Comparison of ENCODE assay signal across 11 cellular contexts in the genomic region with DNA sequence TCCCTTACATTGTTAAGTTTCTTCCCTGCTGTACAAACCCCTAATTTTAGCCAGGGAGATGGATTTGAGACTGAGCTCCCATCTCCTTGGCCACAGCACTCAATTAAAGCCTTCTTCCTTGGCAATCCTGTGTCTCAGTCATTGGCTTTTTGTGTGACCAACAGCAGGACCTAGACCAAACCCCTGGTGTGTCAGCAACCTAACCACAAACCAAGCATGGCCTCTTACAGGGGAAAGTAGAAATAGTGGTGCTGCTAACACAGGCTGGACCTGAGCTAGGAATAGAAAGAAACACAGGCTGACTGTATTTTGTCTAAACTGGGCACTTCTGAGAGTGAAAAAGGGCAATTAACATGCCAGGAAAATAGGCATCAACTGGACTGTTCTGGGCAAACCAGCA. TPM values are rescaled to one million over a fixed set of nuclear protein-coding genes. Genes with fewer than 3 reads are reported as not detected.
DNase-seq lines count a peak whose midpoint lies in the region; ATAC-seq and TF ChIP-seq lines count a peak whose summit lies in the region.
"Had no signal": no experiment of that assay in that cellular context is flagged by ENCODE, and none has a peak within 500 bp of the region (broad histone marks: within the 10 kb centered on the region; RNA-seq: fewer than 3 reads in every experiment).

No MANE protein-coding gene starts in this region.

- H3K9me3 ChIP-seq in neural progenitor cell (ENCODE audit: low read depth): no peaks in the 10 kb centered on the region
- no peaks in the 10 kb centered on the region for H3K9me3 ChIP-seq in HAP-1

- ATAC-seq in GM18498 (IDR thresholded peaks at IDR 0.05; ENCODE audit: unreplicated experiment) (peak; percentile 60), HG02885 (IDR thresholded peaks at IDR 0.05; ENCODE audit: poor library complexity, unreplicated experiment) (peak; percentile 50), GM18505 (IDR thresholded peaks at IDR 0.05; ENCODE audit: unreplicated experiment) (no peak), GM21423 (IDR thresholded peaks at IDR 0.05; ENCODE audit: unreplicated experiment) (no peak)
- peak; percentile 39 for ATAC-seq in activated CD8-positive, alpha-beta T cell treated with anti-CD3 and anti-CD28 coated beads for 36 hours
- ATAC-seq: activated T-cell treated with anti-CD3 and anti-CD28 coated beads, Interleukin-2, amount 50 U/mL, for 4 hours; foreskin keratinocyte had no signal

- no peak overlapping the region for H3K9ac ChIP-seq in neural progenitor cell

- TF ChIP-seq CTCF in activated CD8-positive, alpha-beta T cell treated with anti-CD3 and anti-CD28 coated beads for 36 hours (IDR thresholded peaks at IDR 0.05): no peak
- TF ChIP-seq CTCF in neural progenitor cell (IDR thresholded peaks at IDR 0.05): no peak

- no peak overlapping the region for H3K4me2 ChIP-seq in neural progenitor cell

- H4K20me1 ChIP-seq in neural progenitor cell (ENCODE audit: low read depth): no peaks in the 10 kb centered on the region

- in situ Hi-C loops in HAP-1 (cut with MboI; ENCODE audit: low sequenced_read_pairs): no loop called here

- TF ChIP-seq POLR2A in GM18505 (IDR thresholded peaks at IDR 0.05; ENCODE audit: borderline replicate concordance, extremely low read depth, insufficient read depth, insufficient read length): no peak

- no peak overlapping the region for H3K27ac Mint-ChIP-seq in activated CD8-positive, alpha-beta T cell treated with anti-CD3 and anti-CD28 coated beads for 36 hours
- peak overlapping the region; percentile 69 for H3K27ac Mint-ChIP-seq in neural progenitor cell
- no peak overlapping the region for H3K27ac Mint-ChIP-seq in activated naive CD4-positive, alpha-beta T cell treated with anti-CD3 and anti-CD28 coated beads for 36 hours

- H3K36me3 ChIP-seq in neural progenitor cell (no peaks in the 10 kb centered on the region), HAP-1 (replicated peaks) (no peaks in the 10 kb centered on the region; the same call in 1 of the 2 replicates)

- peaks cover 17% of the 10 kb centered on the region for H3K4me1 Mint-ChIP-seq in activated CD8-positive, alpha-beta T cell treated with anti-CD3 and anti-CD28 coated beads for 36 hours (ENCODE audit: low read depth)
- H3K4me1 Mint-ChIP-seq in neural progenitor cell: peaks cover 26% of the 10 kb centered on the region
- H3K4me1 Mint-ChIP-seq in activated naive CD4-positive, alpha-beta T cell treated with anti-CD3 and anti-CD28 coated beads for 36 hours (ENCODE audit: low read depth): peaks cover 13% of the 10 kb centered on the region

- peaks cover 9% of the 10 kb centered on the region for H3F3A ChIP-seq in neural progenitor cell (ENCODE audit: low read depth)

- no peaks in the 10 kb centered on the region for H3K79me2 ChIP-seq in neural progenitor cell (ENCODE audit: low read depth)

- CTCF ChIA-PET in activated CD8-positive, alpha-beta T cell treated with anti-CD3 and anti-CD28 coated beads for 36 hours (lab: Charles Lee): interaction anchor here (0.8 to 1.2 kb wide), 3 partner anchors 18 to 142 kb away, joined by 3 to 4 read pairs (median 3); no protein-coding TSS in a partner anchor
- CTCF ChIA-PET in activated naive CD4-positive, alpha-beta T cell treated with anti-CD3 and anti-CD28 coated beads for 36 hours (lab: Charles Lee): interaction anchor here (0.6 kb wide), 1 partner anchor 19 kb away, joined by 3 read pairs; no protein-coding TSS in a partner anchor

- peaks cover 10% of the 10 kb centered on the region for H3K27me3 Mint-ChIP-seq in activated CD8-positive, alpha-beta T cell treated with anti-CD3 and anti-CD28 coated beads for 36 hours
- H3K27me3 Mint-ChIP-seq in neural progenitor cell (ENCODE audit: insufficient read depth, low read depth): peaks cover 8% of the 10 kb centered on the region
- peaks cover 2% of the 10 kb centered on the region for H3K27me3 Mint-ChIP-seq in activated naive CD4-positive, alpha-beta T cell treated with anti-CD3 and anti-CD28 coated beads for 36 hours (ENCODE audit: low read depth)

- H2AFZ ChIP-seq in neural progenitor cell (replicated peaks): no peak overlapping the region

- intact Hi-C loops in activated CD8-positive, alpha-beta T cell treated with anti-CD3 and anti-CD28 coated beads for 36 hours (cut with micrococcal nuclease): no loop called here
- intact Hi-C loops in activated naive CD4-positive, alpha-beta T cell treated with anti-CD3 and anti-CD28 coated beads for 36 hours (cut with micrococcal nuclease): no loop called here

- peaks cover 7% of the 10 kb centered on the region for H3K9me3 Mint-ChIP-seq in activated CD8-positive, alpha-beta T cell treated with anti-CD3 and anti-CD28 coated beads for 36 hours
- peaks cover under 1% of the 10 kb centered on the region for H3K9me3 Mint-ChIP-seq in neural progenitor cell
- H3K9me3 Mint-ChIP-seq in activated naive CD4-positive, alpha-beta T cell treated with anti-CD3 and anti-CD28 coated beads for 36 hours: no peaks in the 10 kb centered on the region
- H3K9me3 Mint-ChIP-seq: activated T-cell treated with anti-CD3 and anti-CD28 coated beads, Interleukin-2, amount 50 U/mL, for 4 hours had no signal

- no peaks in the 10 kb centered on the region for H3K4me1 ChIP-seq in neural progenitor cell
- peaks cover 5% of the 10 kb centered on the region; the same call in 1 of the 2 replicates for H3K4me1 ChIP-seq in HAP-1

- H3K36me3 Mint-ChIP-seq in activated CD8-positive, alpha-beta T cell treated with anti-CD3 and anti-CD28 coated beads for 36 hours (ENCODE audit: low read depth): peaks cover 4% of the 10 kb centered on the region
- peaks cover 2% of the 10 kb centered on the region for H3K36me3 Mint-ChIP-seq in neural progenitor cell
- H3K36me3 Mint-ChIP-seq in activated naive CD4-positive, alpha-beta T cell treated with anti-CD3 and anti-CD28 coated beads for 36 hours (ENCODE audit: low read depth): no peaks in the 10 kb centered on the region

- H3K27me3 ChIP-seq in neural progenitor cell (no peaks in the 10 kb centered on the region), HAP-1 (ENCODE audit: low read depth) (no peaks in the 10 kb centered on the region)
- H3K27me3 ChIP-seq: foreskin keratinocyte had no signal

- POLR2A ChIA-PET in activated CD8-positive, alpha-beta T cell treated with anti-CD3 and anti-CD28 coated beads for 36 hours (lab: Charles Lee): interaction anchor here (1.2 to 1.6 kb wide), 2 partner anchors 28 to 154 kb away, joined by 4 read pairs; no protein-coding TSS in a partner anchor

- no peak overlapping the region for H3K4me3 Mint-ChIP-seq in activated CD8-positive, alpha-beta T cell treated with anti-CD3 and anti-CD28 coated beads for 36 hours
- H3K4me3 Mint-ChIP-seq in neural progenitor cell: no peak overlapping the region
- no peak overlapping the region for H3K4me3 Mint-ChIP-seq in activated naive CD4-positive, alpha-beta T cell treated with anti-CD3 and anti-CD28 coated beads for 36 hours
- H3K4me3 Mint-ChIP-seq: activated T-cell treated with anti-CD3 and anti-CD28 coated beads, Interleukin-2, amount 50 U/mL, for 4 hours had no signal

- no peak overlapping the region for H3K4me3 ChIP-seq in neural progenitor cell
- H3K4me3 ChIP-seq in HAP-1: no peak overlapping the region

- H3K27ac ChIP-seq in neural progenitor cell: no peak overlapping the region
- H3K27ac ChIP-seq: foreskin keratinocyte had no signal

- peak; percentile 29 for DNase-seq in activated CD8-positive, alpha-beta T cell treated with anti-CD3 and anti-CD28 coated beads for 36 hours
- DNase-seq in neural progenitor cell (ENCODE audit: low spot score): no peak
- no peak for DNase-seq in activated naive CD4-positive, alpha-beta T cell treated with anti-CD3 and anti-CD28 coated beads for 36 hours
- DNase-seq in HAP-1 (ENCODE audit: low spot score in 2 of 2): no peak
- DNase-seq: activated T-cell treated with anti-CD3 and anti-CD28 coated beads, Interleukin-2, amount 50 U/mL, for 4 hours; foreskin keratinocyte; NCI-H82 had no signal

RNA-seq across cellular contexts. Expression of a gene that starts 37.9 kb away (rescaled TPM):
- total RNA-seq in activated CD8-positive, alpha-beta T cell treated with anti-CD3 and anti-CD28 coated beads for 36 hours: 10 to 100 TPM; 25.7 to 26.6 TPM
- total RNA-seq in neural progenitor cell (ENCODE audit: low replicate concordance): 15.8 and 38.6 TPM in 2 replicates
- 10 to 100 TPM; 17.5 to 18.0 TPM for total RNA-seq in activated naive CD4-positive, alpha-beta T cell treated with anti-CD3 and anti-CD28 coated beads for 36 hours

Comparison
In these comparisons a context has a peak if more than half of its experiments do, and no peak if none do; other contexts are left out.
1. ATAC-seq: peak in GM18498 (single experiment), HG02885 (single experiment) and activated CD8-positive, alpha-beta T cell treated with anti-CD3 and anti-CD28 coated beads for 36 hours (single experiment); none in GM18505 (single experiment) and GM21423 (single experiment).